Comparison of ENCODE assay signal across 24 cellular contexts in genomic region chr12:19869413-19869812, GRCh38.
A peak's percentile ranks its signal among the peaks of the same experiment; 100 is the strongest.
DNase-seq lines count a peak whose midpoint lies in the region; ATAC-seq and TF ChIP-seq lines count a peak whose summit lies in the region.
"Had no signal": no experiment of that assay in that cellular context is flagged by ENCODE, and none has a peak within 500 bp of the region (broad histone marks: within the 10 kb centered on the region; RNA-seq: fewer than 3 reads in every experiment).

No MANE protein-coding gene starts in this region.

- POLR2A ChIA-PET in activated CD8-positive, alpha-beta T cell treated with anti-CD3 and anti-CD28 coated beads for 36 hours (lab: Charles Lee) = interaction anchor here (1.0 kb wide), 1 partner anchor 24 kb away, joined by 3 read pairs; no protein-coding TSS in a partner anchor
- POLR2A ChIA-PET in activated CD8-positive, alpha-beta T cell treated with anti-CD3 and anti-CD28 coated beads, Interleukin-2, amount 10 ng/mL, durations not matched to agents 7 days and 5 days (lab: Charles Lee) = no interaction called here

- no peaks in the 10 kb centered on the region for H3K27me3 Mint-ChIP-seq in activated CD8-positive, alpha-beta T cell treated with anti-CD3 and anti-CD28 coated beads for 36 hours
- no peaks in the 10 kb centered on the region for H3K27me3 Mint-ChIP-seq in activated CD8-positive, alpha-beta T cell treated with anti-CD3 and anti-CD28 coated beads, Interleukin-2, amount 10 ng/mL, durations not matched to agents 7 days and 5 days (ENCODE audit: low read depth)
- H3K27me3 Mint-ChIP-seq in activated naive CD8-positive, alpha-beta T cell treated with anti-CD3 and anti-CD28 coated beads for 36 hours = no peaks in the 10 kb centered on the region
- H3K27me3 Mint-ChIP-seq: B cell, brain had no signal

- no peaks in the 10 kb centered on the region for H3K9me3 Mint-ChIP-seq in activated CD8-positive, alpha-beta T cell treated with anti-CD3 and anti-CD28 coated beads for 36 hours
- H3K9me3 Mint-ChIP-seq in activated CD8-positive, alpha-beta T cell treated with anti-CD3 and anti-CD28 coated beads, Interleukin-2, amount 10 ng/mL, durations not matched to agents 7 days and 5 days (ENCODE audit: insufficient read depth) = no peaks in the 10 kb centered on the region
- H3K9me3 Mint-ChIP-seq in activated naive CD8-positive, alpha-beta T cell treated with anti-CD3 and anti-CD28 coated beads for 36 hours = no peaks in the 10 kb centered on the region
- H3K9me3 Mint-ChIP-seq: activated naive CD8-positive, alpha-beta T cell treated with anti-CD3 and anti-CD28 coated beads, Interleukin-2, amount 10 ng/mL, durations not matched to agents 7 days and 5 days; activated T-helper 2 cell treated with anti-CD3 and anti-CD28 coated beads, Interferon-gamma antibody, Interleukin-2, Interleukin-4, amounts not matched to agents 10 μg/mL and 5 μg/mL and 100 μg/mL, durations not matched to agents 14 hours and 24 hours and 36 hours; CD8-positive, alpha-beta T cell had no signal

- intact Hi-C loops in activated CD8-positive, alpha-beta T cell treated with anti-CD3 and anti-CD28 coated beads for 36 hours (cut with micrococcal nuclease) = no loop called here
- intact Hi-C loops in Right ventricle myocardium inferior (cut with DNase I) = no loop called here

- DNase-seq in activated CD8-positive, alpha-beta T cell treated with anti-CD3 and anti-CD28 coated beads for 36 hours = peak; percentile 51
- DNase-seq in activated CD8-positive, alpha-beta T cell treated with anti-CD3 and anti-CD28 coated beads, Interleukin-2, amount 10 ng/mL, durations not matched to agents 7 days and 5 days = no peak
- peak; percentile 35 for DNase-seq in activated naive CD8-positive, alpha-beta T cell treated with anti-CD3 and anti-CD28 coated beads for 36 hours
- peak; percentile 60 for DNase-seq in iris pigment epithelial cell (ENCODE audit: low read depth)
- DNase-seq in stromal cell of bone marrow (ENCODE audit: low read depth) = peak; percentile 54
- no peak for DNase-seq in Right ventricle myocardium inferior (ENCODE audit: missing footprints)
- DNase-seq in hypothalamus (lab: John Stamatoyannopoulos, UW) = no peak
- DNase-seq: activated CD4-positive, CD25-positive, alpha-beta regulatory T cell treated with anti-CD3 and anti-CD28 coated beads, Interleukin-2, amount 50 U/mL, for 72 hours; activated CD8-positive, alpha-beta memory T cell treated with anti-CD3 and anti-CD28 coated beads, Interleukin-2, amount 50 U/mL, for 4 hours; activated naive CD8-positive, alpha-beta T cell treated with anti-CD3 and anti-CD28 coated beads, Interleukin-2, amount 10 ng/mL, durations not matched to agents 7 days and 5 days; CD8-positive, alpha-beta T cell; EL; NCI-H1436; NCI-H2081 treated with DMSO at 0.1 percent for 48 hours; NCI-H774; right cardiac atrium; spleen; stimulated activated CD4-positive, alpha-beta T cell treated with anti-CD3 and anti-CD28 coated beads, Interleukin-4, amount 100 ng/mL, for 1 hour; T-helper 1 cell had no signal

- H3K27ac Mint-ChIP-seq in activated CD8-positive, alpha-beta T cell treated with anti-CD3 and anti-CD28 coated beads for 36 hours = peak overlapping the region; percentile 36
- no peak overlapping the region for H3K27ac Mint-ChIP-seq in activated CD8-positive, alpha-beta T cell treated with anti-CD3 and anti-CD28 coated beads, Interleukin-2, amount 10 ng/mL, durations not matched to agents 7 days and 5 days
- H3K27ac Mint-ChIP-seq in activated naive CD8-positive, alpha-beta T cell treated with anti-CD3 and anti-CD28 coated beads for 36 hours = peak overlapping the region; percentile 29
- H3K27ac Mint-ChIP-seq: activated naive CD8-positive, alpha-beta T cell treated with anti-CD3 and anti-CD28 coated beads, Interleukin-2, amount 10 ng/mL, durations not matched to agents 7 days and 5 days; activated T-helper 2 cell treated with anti-CD3 and anti-CD28 coated beads, Interferon-gamma antibody, Interleukin-2, Interleukin-4, amounts not matched to agents 10 μg/mL and 5 μg/mL and 100 μg/mL, durations not matched to agents 14 hours and 24 hours and 36 hours; B cell; brain; CD8-positive, alpha-beta T cell had no signal

- no peak overlapping the region for H3K4me3 Mint-ChIP-seq in activated CD8-positive, alpha-beta T cell treated with anti-CD3 and anti-CD28 coated beads for 36 hours
- no peak overlapping the region for H3K4me3 Mint-ChIP-seq in activated CD8-positive, alpha-beta T cell treated with anti-CD3 and anti-CD28 coated beads, Interleukin-2, amount 10 ng/mL, durations not matched to agents 7 days and 5 days
- no peak overlapping the region for H3K4me3 Mint-ChIP-seq in activated naive CD8-positive, alpha-beta T cell treated with anti-CD3 and anti-CD28 coated beads for 36 hours
- H3K4me3 Mint-ChIP-seq: activated naive CD8-positive, alpha-beta T cell treated with anti-CD3 and anti-CD28 coated beads, Interleukin-2, amount 10 ng/mL, durations not matched to agents 7 days and 5 days; B cell; brain; CD8-positive, alpha-beta T cell had no signal

- peaks cover 9% of the 10 kb centered on the region for H3K4me1 Mint-ChIP-seq in activated CD8-positive, alpha-beta T cell treated with anti-CD3 and anti-CD28 coated beads for 36 hours (ENCODE audit: low read depth)
- no peaks in the 10 kb centered on the region for H3K4me1 Mint-ChIP-seq in activated CD8-positive, alpha-beta T cell treated with anti-CD3 and anti-CD28 coated beads, Interleukin-2, amount 10 ng/mL, durations not matched to agents 7 days and 5 days (ENCODE audit: low read depth)
- peaks cover 5% of the 10 kb centered on the region for H3K4me1 Mint-ChIP-seq in activated naive CD8-positive, alpha-beta T cell treated with anti-CD3 and anti-CD28 coated beads for 36 hours
- H3K4me1 Mint-ChIP-seq: activated naive CD8-positive, alpha-beta T cell treated with anti-CD3 and anti-CD28 coated beads, Interleukin-2, amount 10 ng/mL, durations not matched to agents 7 days and 5 days; B cell had no signal

- no peak for TF ChIP-seq CTCF in activated CD8-positive, alpha-beta T cell treated with anti-CD3 and anti-CD28 coated beads for 36 hours (IDR thresholded peaks at IDR 0.05)

- ATAC-seq in activated CD8-positive, alpha-beta T cell treated with anti-CD3 and anti-CD28 coated beads for 36 hours = peak; percentile 81
- no peak for ATAC-seq in activated CD8-positive, alpha-beta T cell treated with anti-CD3 and anti-CD28 coated beads, Interleukin-2, amount 10 ng/mL, durations not matched to agents 7 days and 5 days
- ATAC-seq in HG03135 (IDR thresholded peaks at IDR 0.05; ENCODE audit: unreplicated experiment) (no peak), Right ventricle myocardium inferior (no peak)
- ATAC-seq: CD8-positive, alpha-beta T cell; GM12878; right cardiac atrium had no signal

- CTCF ChIA-PET in activated CD8-positive, alpha-beta T cell treated with anti-CD3 and anti-CD28 coated beads for 36 hours (lab: Charles Lee) = interaction anchor here (0.8 kb wide), 1 partner anchor 112 kb away, joined by 4 read pairs; no protein-coding TSS in a partner anchor
- CTCF ChIA-PET in activated CD8-positive, alpha-beta T cell treated with anti-CD3 and anti-CD28 coated beads, Interleukin-2, amount 10 ng/mL, durations not matched to agents 7 days and 5 days (lab: Charles Lee) = no interaction called here

- H3K36me3 Mint-ChIP-seq in activated CD8-positive, alpha-beta T cell treated with anti-CD3 and anti-CD28 coated beads for 36 hours (ENCODE audit: low read depth) = no peaks in the 10 kb centered on the region
- no peaks in the 10 kb centered on the region for H3K36me3 Mint-ChIP-seq in activated CD8-positive, alpha-beta T cell treated with anti-CD3 and anti-CD28 coated beads, Interleukin-2, amount 10 ng/mL, durations not matched to agents 7 days and 5 days (ENCODE audit: low read depth)
- H3K36me3 Mint-ChIP-seq in activated naive CD8-positive, alpha-beta T cell treated with anti-CD3 and anti-CD28 coated beads for 36 hours = no peaks in the 10 kb centered on the region
- H3K36me3 Mint-ChIP-seq: activated naive CD8-positive, alpha-beta T cell treated with anti-CD3 and anti-CD28 coated beads, Interleukin-2, amount 10 ng/mL, durations not matched to agents 7 days and 5 days; brain; CD8-positive, alpha-beta T cell had no signal

Comparison
In these comparisons a context has a peak if more than half of its experiments do, and no peak if none do; other contexts are left out.
1. DNase-seq: peak in activated CD8-positive, alpha-beta T cell treated with anti-CD3 and anti-CD28 coated beads for 36 hours (single experiment), activated naive CD8-positive, alpha-beta T cell treated with anti-CD3 and anti-CD28 coated beads for 36 hours (single experiment), iris pigment epithelial cell (single experiment) and stromal cell of bone marrow (single experiment); none in activated CD8-positive, alpha-beta T cell treated with anti-CD3 and anti-CD28 coated beads, Interleukin-2, amount 10 ng/mL, durations not matched to agents 7 days and 5 days (single experiment), Right ventricle myocardium inferior (single experiment) and hypothalamus (0 of 51).